Comparison of ENCODE assay signal across 1 cellular context in the genomic region with DNA sequence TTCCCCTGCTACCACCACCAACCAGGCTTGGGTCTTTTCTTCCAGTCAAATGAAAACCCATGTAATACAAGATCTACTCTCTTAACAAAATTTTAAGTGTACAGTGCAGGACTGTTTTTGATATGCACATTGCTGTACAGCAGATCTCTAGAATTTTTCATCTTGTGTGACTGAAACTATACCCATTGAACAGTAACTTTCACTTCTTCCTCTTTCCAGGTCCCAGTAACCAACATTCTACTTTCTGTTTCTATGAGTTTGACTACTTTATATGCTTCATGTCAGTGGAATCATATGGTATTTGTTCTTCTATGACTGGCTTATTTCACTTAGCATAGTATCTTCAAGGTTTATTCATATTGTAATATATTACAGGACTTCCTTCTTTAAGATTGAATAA.
TF ChIP-seq lines count a peak whose summit lies in the region.

No MANE protein-coding gene starts in this region.

TF ChIP-seq in GM12878, 131 proteins besides CTCF, POLR2A, EP300 and RAD21 (continued from another document):
- TF ChIP-seq, protein P1, sequence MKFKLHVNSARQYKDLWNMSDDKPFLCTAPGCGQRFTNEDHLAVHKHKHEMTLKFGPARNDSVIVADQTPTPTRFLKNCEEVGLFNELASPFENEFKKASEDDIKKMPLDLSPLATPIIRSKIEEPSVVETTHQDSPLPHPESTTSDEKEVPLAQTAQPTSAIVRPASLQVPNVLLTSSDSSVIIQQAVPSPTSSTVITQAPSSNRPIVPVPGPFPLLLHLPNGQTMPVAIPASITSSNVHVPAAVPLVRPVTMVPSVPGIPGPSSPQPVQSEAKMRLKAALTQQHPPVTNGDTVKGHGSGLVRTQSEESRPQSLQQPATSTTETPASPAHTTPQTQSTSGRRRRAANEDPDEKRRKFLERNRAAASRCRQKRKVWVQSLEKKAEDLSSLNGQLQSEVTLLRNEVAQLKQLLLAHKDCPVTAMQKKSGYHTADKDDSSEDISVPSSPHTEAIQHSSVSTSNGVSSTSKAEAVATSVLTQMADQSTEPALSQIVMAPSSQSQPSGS (IDR thresholded peaks at IDR 0.05; ENCODE audit: low read length), result peak; percentile 20; the same call in 1 of the 2 replicates
